In the genomic region with DNA sequence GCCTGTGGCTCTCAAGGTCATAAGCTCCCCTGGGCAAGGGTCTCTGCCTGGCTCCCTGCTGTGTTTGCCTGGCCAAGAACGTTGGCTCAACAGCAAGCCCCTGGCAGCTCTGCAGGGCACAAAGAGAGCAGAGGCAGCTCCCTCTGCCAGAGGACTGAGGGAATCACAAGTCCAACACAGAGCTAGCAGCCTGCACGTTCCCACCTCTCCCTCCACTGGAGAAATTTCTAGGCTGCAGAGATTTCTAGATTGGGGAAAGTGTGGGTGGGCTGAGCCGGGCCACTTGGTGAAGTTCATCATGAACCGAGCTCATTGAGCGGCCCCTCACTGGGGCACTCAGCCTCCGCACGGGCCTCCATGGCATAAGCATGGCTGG, we compare ENCODE assay signal across 17 cellular contexts. TPM values are rescaled to one million over a fixed set of nuclear protein-coding genes. Genes with fewer than 3 reads are reported as not detected.
DNase-seq lines count a peak whose midpoint lies in the region; ATAC-seq and TF ChIP-seq lines count a peak whose summit lies in the region.
"Had no signal": no experiment of that assay in that cellular context is flagged by ENCODE, and none has a peak within 500 bp of the region (broad histone marks: within the 10 kb centered on the region; RNA-seq: fewer than 3 reads in every experiment).

No MANE protein-coding gene starts in this region.

- H2BK12ac ChIP-seq in neuronal stem cell (ENCODE audit: low read length): no peak overlapping the region

- TF ChIP-seq POLR2A in esophagus squamous epithelium (IDR thresholded peaks at IDR 0.05): no peak

- H3K36me3 ChIP-seq in ascending aorta (peaks cover 37 to 45% of the 10 kb centered on the region in 2 donors), esophagus squamous epithelium (peaks cover 9 to 97% (median 33%) of the 10 kb centered on the region in 3 donors), neuronal stem cell (replicated peaks in 1 of 2; ENCODE audit: control insufficient read depth in 2 of 2, insufficient read depth in 2 of 2, low read length in 2 of 2) (peaks cover 18 to 41% of the 10 kb centered on the region in 2 donors), upper lobe of right lung (peaks cover 82% of the 10 kb centered on the region)

- H4K91ac ChIP-seq in neuronal stem cell (ENCODE audit: low read depth, low read length, poor library complexity): no peak overlapping the region

- TF ChIP-seq CTCF in ascending aorta (IDR thresholded peaks at IDR 0.05) (peak in 1 of 3 experiments; percentile 51), esophagus squamous epithelium (IDR thresholded peaks at IDR 0.05) (no peak), upper lobe of right lung (IDR thresholded peaks at IDR 0.05) (no peak)

- no peak for ATAC-seq in upper lobe of right lung
- ATAC-seq in GM18867 (IDR thresholded peaks at IDR 0.05; ENCODE audit: unreplicated experiment): no peak
- ATAC-seq: K562; stimulated activated effector memory CD8-positive, alpha-beta T cell treated with anti-CD3 and anti-CD28 coated beads, Interleukin-12 subunit alpha, Interleukin-12 subunit beta, amount 100 ng/mL, for 72 hours had no signal

- intact Hi-C loops in ascending aorta (cut with DNase I) (loop anchor here (5.0 kb wide), 1 partner anchor 163 kb away; no protein-coding TSS in a partner anchor), esophagus squamous epithelium (cut with DNase I) (no loop called here), upper lobe of right lung (cut with DNase I) (no loop called here)

- no peaks in the 10 kb centered on the region for H3K27me3 ChIP-seq in ascending aorta
- no peaks in the 10 kb centered on the region for H3K27me3 ChIP-seq in esophagus squamous epithelium
- no peaks in the 10 kb centered on the region for H3K27me3 ChIP-seq in neuronal stem cell (ENCODE audit: control insufficient read depth in 3 of 3, insufficient read depth in 3 of 3, low read depth in 1 of 3, low read length in 3 of 3)
- no peaks in the 10 kb centered on the region for H3K27me3 ChIP-seq in upper lobe of right lung
- H3K27me3 ChIP-seq: SJSA1 had no signal

- no peaks in the 10 kb centered on the region for H3K9me3 ChIP-seq in ascending aorta
- no peaks in the 10 kb centered on the region for H3K9me3 ChIP-seq in esophagus squamous epithelium
- H3K9me3 ChIP-seq in neuronal stem cell (replicated peaks in 1 of 2; ENCODE audit: control insufficient read depth in 2 of 2, insufficient read depth in 1 of 2, low read depth in 1 of 2, low read length in 2 of 2): no peaks in the 10 kb centered on the region
- H3K9me3 ChIP-seq in upper lobe of right lung: no peaks in the 10 kb centered on the region
- H3K9me3 ChIP-seq: SJSA1 had no signal

- H3K27ac ChIP-seq in ascending aorta (peak overlapping the region; percentile 83 to 92), esophagus squamous epithelium (peak overlapping the region; percentile 79 to 92 (median 88)), neuronal stem cell (replicated peaks; ENCODE audit: low read length) (no peak overlapping the region), upper lobe of right lung (peak overlapping the region; percentile 70)
- H3K27ac ChIP-seq: SJSA1 had no signal

- H3K23ac ChIP-seq in neuronal stem cell (ENCODE audit: low read depth, low read length, poor library complexity): no peak overlapping the region

- WGBS in esophagus squamous epithelium, 2 donors: 44 to 100% methylated on average over 1 to 5 of the region's 7 CpGs
- WGBS in neuronal stem cell (ENCODE audit: extremely low coverage in 2 of 2, insufficient read length in 2 of 2, insufficient replicate concordance in 1 of 2), 2 donors: no CpG with 5 or more reads among the region's 7 CpGs

- H3K4me1 ChIP-seq in ascending aorta (peaks cover 20 to 34% of the 10 kb centered on the region in 2 donors), esophagus squamous epithelium (peaks cover 27 to 82% (median 55%) of the 10 kb centered on the region in 3 donors), neuronal stem cell (ENCODE audit: control insufficient read depth in 2 of 2, insufficient read depth in 1 of 2, low read depth in 1 of 2, low read length in 2 of 2) (peaks cover 0 to 2% of the 10 kb centered on the region in 2 donors), upper lobe of right lung (peaks cover 17% of the 10 kb centered on the region)

- DNase-seq in ascending aorta (ENCODE audit: low spot score in 2 of 2) (peak in 1 of 2 donors; percentile 59), esophagus squamous epithelium (lab: John Stamatoyannopoulos, UW) (no peak), neuronal stem cell (ENCODE audit: low spot score) (no peak), upper lobe of right lung (no peak), DMS 273 (lab: John Stamatoyannopoulos, UW; ENCODE audit: unreplicated experiment) (no peak), foreskin melanocyte (no peak)
- DNase-seq: activated CD4-positive, alpha-beta T cell treated with anti-CD3 and anti-CD28 coated beads, Interleukin-2, amount 10 ng/mL, durations not matched to agents 24 days and 14 days; activated naive CD4-positive, alpha-beta T cell treated with anti-CD3 and anti-CD28 coated beads, Interleukin-2, amount 10 ng/mL, durations not matched to agents 7 days and 5 days; activated T-cell treated with anti-CD3 and anti-CD28 coated beads for 4 hours; HFFc6; immature natural killer cell; NCI-H1436 treated with DMSO at 0.1 percent for 48 hours; NCI-H446 had no signal

- peak overlapping the region; percentile 48 for H2BK5ac ChIP-seq in neuronal stem cell (ENCODE audit: low read length)

- H3K4me2 ChIP-seq in neuronal stem cell (ENCODE audit: insufficient read depth, low read length, poor library complexity, severe bottlenecking): no peak overlapping the region

- H3K14ac ChIP-seq in neuronal stem cell (ENCODE audit: low read length): peak overlapping the region; percentile 84

- H2BK15ac ChIP-seq in neuronal stem cell (ENCODE audit: low read length): no peak overlapping the region

- no peak overlapping the region for H2AFZ ChIP-seq in neuronal stem cell (ENCODE audit: low read length)

- H2AK5ac ChIP-seq in neuronal stem cell (ENCODE audit: low read depth, low read length): no peak overlapping the region

- H3K4me3 ChIP-seq in ascending aorta (no peak overlapping the region), esophagus squamous epithelium (no peak overlapping the region), neuronal stem cell (ENCODE audit: low read length in 2 of 2) (no peak overlapping the region), upper lobe of right lung (no peak overlapping the region)
- H3K4me3 ChIP-seq: K562, SJSA1 had no signal

- H3K79me1 ChIP-seq in neuronal stem cell (ENCODE audit: low read depth, low read length): peaks cover 8% of the 10 kb centered on the region

- no peak overlapping the region for H3K18ac ChIP-seq in neuronal stem cell (ENCODE audit: low read length)

- H3K9ac ChIP-seq in neuronal stem cell (ENCODE audit: low read depth, low read length, poor library complexity): no peak overlapping the region

- no peak overlapping the region for H3K4ac ChIP-seq in neuronal stem cell (ENCODE audit: low read length)

- no peak overlapping the region for H2BK120ac ChIP-seq in neuronal stem cell (ENCODE audit: low read depth, low read length)

- no peak overlapping the region for H4K8ac ChIP-seq in neuronal stem cell (ENCODE audit: low read depth, low read length)

RNA-seq across cellular contexts. Expression of a gene that starts 19.8 kb away (rescaled TPM):
- 219 TPM for total RNA-seq in ascending aorta
- total RNA-seq in esophagus squamous epithelium: 100 to 1,000 TPM in 2 of 4 donors, 10 to 100 TPM in 2; 69.5 to 134 (median 89.3) TPM
- 34.8 TPM for polyA plus RNA-seq in neuronal stem cell (2013, experiment 1 of 2)
- polyA plus RNA-seq in neuronal stem cell (2013, experiment 2 of 2): 32.9 TPM
- 61.3 TPM for total RNA-seq in upper lobe of right lung

RNA-seq across cellular contexts. Expression of a gene that starts 20.2 kb away (rescaled TPM):
- 9.0 TPM for total RNA-seq in ascending aorta
- total RNA-seq in esophagus squamous epithelium: 10 to 100 TPM; 10.9 to 17.8 (median 12.6) TPM
- 31.8 TPM for polyA plus RNA-seq in neuronal stem cell (2013, experiment 1 of 2)
- 33.0 TPM for polyA plus RNA-seq in neuronal stem cell (2013, experiment 2 of 2)
- total RNA-seq in upper lobe of right lung: 5.6 TPM
